Comparison of ENCODE assay signal across 8 cellular contexts in genomic region chr4:99405433-99406115, GRCh38. TPM values are rescaled to one million over a fixed set of nuclear protein-coding genes. Genes with fewer than 3 reads are reported as not detected.
DNase-seq lines count a peak whose midpoint lies in the region; ATAC-seq, FAIRE-seq and TF ChIP-seq lines count a peak whose summit lies in the region.

No MANE protein-coding gene starts in this region.

- TF ChIP-seq CTCF in astrocyte (IDR thresholded peaks at IDR 0.05; ENCODE audit: insufficient read depth, low read depth, low read length) = peak; percentile 99

- 35 to 40% (median 35%) methylated on average over 6 of the region's 6 CpGs for WGBS in small intestine, 3 donors

- H3K4me3 Mint-ChIP-seq in astrocyte (ENCODE audit: unreplicated experiment) = no peak overlapping the region

- no peaks in the 10 kb centered on the region for H3K27me3 ChIP-seq in astrocyte (ENCODE audit: insufficient read depth, low read length)
- no peaks in the 10 kb centered on the region for H3K27me3 ChIP-seq in small intestine (ENCODE audit: control insufficient read depth in 2 of 2, insufficient read depth in 2 of 2, low read length in 2 of 2)

- H3K9me3 Mint-ChIP-seq in astrocyte (ENCODE audit: unreplicated experiment) = no peaks in the 10 kb centered on the region

- DNase-seq in activated CD4-positive, CD25-positive, alpha-beta regulatory T cell (lab: John Stamatoyannopoulos, UW) = peak; percentile 6 to 49 (median 14)
- DNase-seq in NCI-H128 (lab: John Stamatoyannopoulos, UW; ENCODE audit: unreplicated experiment) (peak; percentile 7), T-helper 9 cell (peak; percentile 46), astrocyte (ENCODE audit: low read depth) (peak; percentile 43), hippocampal formation (lab: John Stamatoyannopoulos, UW) (peak; percentile 40 to 67), small intestine (peak; percentile 79)

- no peak overlapping the region for H3K9ac ChIP-seq in astrocyte (ENCODE audit: low read length)

- H3K27ac ChIP-seq in astrocyte (ENCODE audit: low read depth, low read length) (peak overlapping the region; percentile 45), small intestine (ENCODE audit: low read depth in 1 of 2, low read length in 1 of 2) (peak overlapping the region in 1 of 2 donors; percentile 74)

- H3K9me3 ChIP-seq in astrocyte (ENCODE audit: insufficient read depth, low read depth, low read length) (no peaks in the 10 kb centered on the region), small intestine (ENCODE audit: control insufficient read depth, low read depth) (no peaks in the 10 kb centered on the region)

- no peak for ATAC-seq in activated CD4-positive, CD25-positive, alpha-beta regulatory T cell treated with anti-CD3 and anti-CD28 coated beads, Interleukin-2, amount 50 U/mL, for 24 hours
- no peak for ATAC-seq in GM19467 (IDR thresholded peaks at IDR 0.05; ENCODE audit: unreplicated experiment)

- H3K4me1 Mint-ChIP-seq in astrocyte (ENCODE audit: low read depth, unreplicated experiment) = peaks cover 20% of the 10 kb centered on the region

- H3K27ac Mint-ChIP-seq in astrocyte (ENCODE audit: unreplicated experiment) = no peak overlapping the region

- H3K36me3 ChIP-seq in astrocyte (ENCODE audit: insufficient read depth, low read length) (no peaks in the 10 kb centered on the region), small intestine (ENCODE audit: control insufficient read depth in 2 of 2, insufficient read depth in 2 of 2, low read length in 2 of 2) (no peaks in the 10 kb centered on the region)

- H3K4me3 ChIP-seq in astrocyte (ENCODE audit: insufficient read depth, low read depth, low read length) (no peak overlapping the region), small intestine (ENCODE audit: low read depth in 1 of 2, low read length in 2 of 2) (no peak overlapping the region)

- H3K36me3 Mint-ChIP-seq in astrocyte (ENCODE audit: low read depth, unreplicated experiment) = no peaks in the 10 kb centered on the region

- H3K4me2 ChIP-seq in astrocyte (ENCODE audit: low read length) = peak overlapping the region; percentile 61

- H2AFZ ChIP-seq in astrocyte (ENCODE audit: low read depth, low read length) = peak overlapping the region; percentile 51

- no peaks in the 10 kb centered on the region for H3K79me2 ChIP-seq in astrocyte (ENCODE audit: insufficient read depth, low read length)

- peaks cover 21% of the 10 kb centered on the region for H3K4me1 ChIP-seq in astrocyte (ENCODE audit: insufficient read depth, low read length)
- H3K4me1 ChIP-seq in small intestine (ENCODE audit: control insufficient read depth in 2 of 2, insufficient read depth in 1 of 2, low read depth in 1 of 2, low read length in 1 of 2) = peaks cover 0 to 10% of the 10 kb centered on the region in 2 donors

- peaks cover 6% of the 10 kb centered on the region for H3K27me3 Mint-ChIP-seq in astrocyte (ENCODE audit: low read depth, unreplicated experiment)

- no peaks in the 10 kb centered on the region for H4K20me1 ChIP-seq in astrocyte (ENCODE audit: insufficient read depth, low read length)

- FAIRE-seq in astrocyte (lab: Jason Lieb, UNC) (peak; percentile 70), small intestine (lab: Jason Lieb, UNC) (no peak)

RNA-seq across cellular contexts. Expression of gene ADH7, which starts 29.6 kb away (rescaled TPM):
- not detected in 2 replicates for total RNA-seq in astrocyte
- under 1 TPM in 1 of 3 donors, not detected in 2; 0.03 TPM for polyA plus RNA-seq in small intestine

RNA-seq across cellular contexts. Expression of gene ADH1C, which starts 53.0 kb away (rescaled TPM):
- not detected in 2 replicates for total RNA-seq in astrocyte
- 100 to 1,000 TPM; 185 to 231 (median 194) TPM for polyA plus RNA-seq in small intestine

Comparison
In these comparisons a context has a peak if more than half of its experiments do, and no peak if none do; other contexts are left out.
1. DNase-seq: peak in every context shown above with its lines; median percentile 79 in small intestine; 54 in hippocampal formation; 46 in T-helper 9 cell; 43 in astrocyte; 14 in activated CD4-positive, CD25-positive, alpha-beta regulatory T cell; 7 in NCI-H128.